ENCODE assay signal across 18 cellular contexts in genomic region chr14:66974397-66975025, GRCh38.
A peak's percentile ranks its signal among the peaks of the same experiment; 100 is the strongest.
DNase-seq lines count a peak whose midpoint lies in the region; ATAC-seq and TF ChIP-seq lines count a peak whose summit lies in the region.
"Had no signal": no experiment of that assay in that cellular context is flagged by ENCODE, and none has a peak within 500 bp of the region (broad histone marks: within the 10 kb centered on the region; RNA-seq: fewer than 3 reads in every experiment).

No MANE protein-coding gene starts in this region.

- ATAC-seq in effector memory CD8-positive, alpha-beta T cell (replicated peaks), result no peak
- no peak for ATAC-seq in GM19395 (IDR thresholded peaks at IDR 0.05; ENCODE audit: unreplicated experiment)
- ATAC-seq: heart right ventricle; naive thymus-derived CD8-positive, alpha-beta T cell; sciatic nerve had no signal

- H3K4me1 Mint-ChIP-seq in osteocyte (ENCODE audit: unreplicated experiment), result peaks cover 19% of the 10 kb centered on the region
- H3K4me1 Mint-ChIP-seq in effector memory CD8-positive, alpha-beta T cell (ENCODE audit: low read depth in 2 of 2), result no peaks in the 10 kb centered on the region
- H3K4me1 Mint-ChIP-seq: activated B cell treated with CpG ODN at 0.5 μM for 24 hours; naive thymus-derived CD8-positive, alpha-beta T cell had no signal

- H3K9me3 Mint-ChIP-seq in osteocyte (ENCODE audit: unreplicated experiment), result no peaks in the 10 kb centered on the region
- no peaks in the 10 kb centered on the region for H3K9me3 Mint-ChIP-seq in effector memory CD8-positive, alpha-beta T cell
- H3K9me3 Mint-ChIP-seq: activated B cell treated with CpG ODN at 0.5 μM for 24 hours; naive thymus-derived CD8-positive, alpha-beta T cell; stimulated activated naive CD8-positive, alpha-beta T cell treated with anti-CD3 and anti-CD28 coated beads, Interleukin-15, Interleukin-2, amounts not matched to agents 100 ng/mL and 50 ng/mL, for 24 hours had no signal

- H3K27ac Mint-ChIP-seq in osteocyte (ENCODE audit: unreplicated experiment), result peak overlapping the region; percentile 12
- H3K27ac Mint-ChIP-seq in effector memory CD8-positive, alpha-beta T cell, result no peak overlapping the region
- H3K27ac Mint-ChIP-seq: activated B cell treated with CpG ODN at 0.5 μM for 24 hours; naive thymus-derived CD8-positive, alpha-beta T cell; stimulated activated naive CD8-positive, alpha-beta T cell treated with anti-CD3 and anti-CD28 coated beads, Interleukin-15, Interleukin-2, amounts not matched to agents 100 ng/mL and 50 ng/mL, for 24 hours had no signal

- no peaks in the 10 kb centered on the region for H3K36me3 Mint-ChIP-seq in osteocyte (ENCODE audit: unreplicated experiment)
- no peaks in the 10 kb centered on the region for H3K36me3 Mint-ChIP-seq in effector memory CD8-positive, alpha-beta T cell (ENCODE audit: insufficient read depth)

- TF ChIP-seq CTCF in epithelial cell of esophagus (IDR thresholded peaks at IDR 0.05; ENCODE audit: insufficient read depth, low read depth, low read length, missing control alignments), result no peak
- no peak for TF ChIP-seq CTCF in osteocyte (IDR thresholded peaks at IDR 0.05)

- peak; percentile 6 for DNase-seq in GM03348 (ENCODE audit: low spot score)
- peak; percentile 2 for DNase-seq in RPMI7951 (ENCODE audit: low read depth)
- DNase-seq in epithelial cell of esophagus (ENCODE audit: low read depth), result peak; percentile 70
- no peak for DNase-seq in osteocyte (ENCODE audit: extremely low spot score, unreplicated experiment)
- DNase-seq in effector memory CD8-positive, alpha-beta T cell, result no peak
- no peak for DNase-seq in G401 (ENCODE audit: low spot score)
- no peak for DNase-seq in middle frontal gyrus (ENCODE audit: extremely low spot score, low spot score)
- DNase-seq: activated B cell treated with CpG ODN at 0.5 μM for 24 hours; DND-41; effector CD4-positive, alpha-beta T cell; heart right ventricle; left ventricle myocardium inferior; MM.1S; naive thymus-derived CD8-positive, alpha-beta T cell had no signal

- in situ Hi-C loops in G401 (cut with HindIII; ENCODE audit: low sequenced_read_pairs), result no loop called here

- H3K4me3 Mint-ChIP-seq in osteocyte (ENCODE audit: unreplicated experiment), result no peak overlapping the region
- H3K4me3 Mint-ChIP-seq in effector memory CD8-positive, alpha-beta T cell, result no peak overlapping the region
- H3K4me3 Mint-ChIP-seq: activated B cell treated with CpG ODN at 0.5 μM for 24 hours; naive thymus-derived CD8-positive, alpha-beta T cell; stimulated activated naive CD8-positive, alpha-beta T cell treated with anti-CD3 and anti-CD28 coated beads, Interleukin-15, Interleukin-2, amounts not matched to agents 100 ng/mL and 50 ng/mL, for 24 hours had no signal

- H3K4me3 ChIP-seq in epithelial cell of esophagus (ENCODE audit: low read length), result no peak overlapping the region
- H3K4me3 ChIP-seq: BLaER1 treated with 17β-estradiol and CSF1 and Interleukin-3, amounts not matched to agents 10 nM and 100 nM; heart right ventricle; left ventricle myocardium inferior had no signal

- no peaks in the 10 kb centered on the region for H3K27me3 Mint-ChIP-seq in osteocyte (ENCODE audit: unreplicated experiment)
- H3K27me3 Mint-ChIP-seq in effector memory CD8-positive, alpha-beta T cell, result no peaks in the 10 kb centered on the region
- H3K27me3 Mint-ChIP-seq: activated B cell treated with CpG ODN at 0.5 μM for 24 hours; naive thymus-derived CD8-positive, alpha-beta T cell; stimulated activated naive CD8-positive, alpha-beta T cell treated with anti-CD3 and anti-CD28 coated beads, Interleukin-15, Interleukin-2, amounts not matched to agents 100 ng/mL and 50 ng/mL, for 24 hours had no signal

Comparison
In these comparisons a context has a peak if more than half of its experiments do, and no peak if none do; other contexts are left out.
1. DNase-seq: peak in GM03348 (single experiment), RPMI7951 (single experiment) and epithelial cell of esophagus (single experiment); none in osteocyte (single experiment), effector memory CD8-positive, alpha-beta T cell (0 of 3), G401 (single experiment) and middle frontal gyrus (single experiment).